Comparison of ENCODE assay signal across 8 cellular contexts in the genomic region with DNA sequence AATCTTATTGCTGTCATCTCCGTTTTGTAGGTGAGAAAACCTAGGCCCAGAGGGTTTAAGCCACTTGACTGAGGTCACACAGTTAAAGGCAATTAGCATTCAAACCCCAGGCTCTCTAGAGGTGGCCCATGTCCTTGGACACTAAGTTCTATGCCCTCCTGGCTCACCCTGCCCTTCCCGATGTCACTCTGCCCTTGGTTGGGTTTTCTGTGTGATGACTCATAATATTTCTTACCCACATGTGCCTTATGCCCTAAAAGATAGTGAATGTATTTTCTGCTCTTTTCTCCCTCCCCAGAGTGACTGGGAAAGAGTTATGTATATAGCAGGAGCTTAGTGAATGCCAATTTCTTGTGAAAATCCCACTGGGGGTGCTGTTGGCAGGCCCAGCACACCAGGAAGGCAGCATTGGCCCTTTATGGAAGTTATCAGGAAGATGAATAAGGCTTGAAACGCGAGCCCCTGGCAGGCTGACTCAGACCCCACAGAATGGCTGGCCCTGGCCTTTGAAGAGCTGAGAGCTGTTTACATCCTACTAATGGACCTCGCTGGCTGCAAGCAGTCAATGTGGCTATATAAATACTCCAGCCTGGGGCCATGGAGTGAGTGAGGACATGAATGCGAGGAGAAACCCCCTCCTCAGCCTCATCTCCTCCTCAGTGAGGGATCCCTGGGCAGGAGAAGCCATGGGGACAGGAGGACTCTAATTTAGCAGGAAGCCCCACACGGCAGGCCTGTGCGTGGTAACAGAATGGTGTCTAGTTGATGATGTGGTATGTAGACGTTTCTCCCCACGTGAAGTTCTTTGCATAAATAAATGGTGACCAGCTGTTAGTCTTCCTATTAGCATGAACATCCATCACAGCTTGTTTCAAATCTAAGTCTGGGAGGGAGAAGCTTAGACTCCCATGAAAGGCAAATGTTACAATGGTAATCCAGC.
A peak's percentile ranks its signal among the peaks of the same experiment; 100 is the strongest.
DNase-seq lines count a peak whose midpoint lies in the region; ATAC-seq and TF ChIP-seq lines count a peak whose summit lies in the region.

No MANE protein-coding gene starts in this region.

- peak overlapping the region; percentile 76 to 100 for H2BK12ac ChIP-seq in mesenchymal stem cell (ENCODE audit: low read length in 2 of 2)

- H3K9me3 ChIP-seq in HUES48 (ENCODE audit: control insufficient read depth, insufficient read depth, low read length) = no peaks in the 10 kb centered on the region
- H3K9me3 ChIP-seq in mesenchymal stem cell (ENCODE audit: control insufficient read depth, low read length) = peaks cover 3% of the 10 kb centered on the region

- H3K9me3 Mint-ChIP-seq in brain = peaks cover 4 to 10% (median 5%) of the 10 kb centered on the region in 5 experiments
- H3K9me3 Mint-ChIP-seq in glutamatergic neuron (ENCODE audit: unreplicated experiment) = peaks cover 8% of the 10 kb centered on the region

- H3K4me3 ChIP-seq in HUES48 (ENCODE audit: low read depth, low read length) = no peak overlapping the region
- no peak overlapping the region for H3K4me3 ChIP-seq in mesenchymal stem cell (ENCODE audit: insufficient read depth in 1 of 2, low read depth in 1 of 2, low read length in 2 of 2)

- H3K4me1 ChIP-seq in HUES48 (ENCODE audit: control insufficient read depth, insufficient read depth, low read length) (peaks cover 22% of the 10 kb centered on the region; the same call in 1 of the 2 replicates), mesenchymal stem cell (ENCODE audit: control insufficient read depth, insufficient read depth, low read depth, low read length) (peaks cover 10% of the 10 kb centered on the region)

- peak overlapping the region; percentile 70 for H4K91ac ChIP-seq in mesenchymal stem cell (ENCODE audit: low read length)

- H2AFZ ChIP-seq in mesenchymal stem cell (ENCODE audit: low read depth, low read length) = no peak overlapping the region

- H2BK5ac ChIP-seq in mesenchymal stem cell (ENCODE audit: low read depth, low read length, poor library complexity, severe bottlenecking) = no peak overlapping the region

- peak overlapping the region; percentile 69 for H2AK5ac ChIP-seq in mesenchymal stem cell (ENCODE audit: low read length, severe bottlenecking)

- H3K9ac ChIP-seq in HUES48 (ENCODE audit: low read depth, low read length) = no peak overlapping the region
- no peak overlapping the region for H3K9ac ChIP-seq in mesenchymal stem cell (ENCODE audit: low read length)

- no peak overlapping the region for H3K23ac ChIP-seq in mesenchymal stem cell (ENCODE audit: low read length in 2 of 2)

- peaks cover 37% of the 10 kb centered on the region for H3K27me3 Mint-ChIP-seq in brain
- peaks cover 19% of the 10 kb centered on the region for H3K27me3 Mint-ChIP-seq in glutamatergic neuron (ENCODE audit: unreplicated experiment)

- DNase-seq in AG08395 (ENCODE audit: low spot score) = peak; percentile 94
- DNase-seq in mesenchymal stem cell = peak; percentile 96
- DNase-seq in glutamatergic neuron = no peak
- DNase-seq in C1 segment of cervical spinal cord (lab: John Stamatoyannopoulos, UW) = no peak

- H3K36me3 ChIP-seq in HUES48 (ENCODE audit: control insufficient read depth, insufficient read depth, low read length) = no peaks in the 10 kb centered on the region
- H3K36me3 ChIP-seq in mesenchymal stem cell (ENCODE audit: control insufficient read depth in 1 of 2, insufficient read depth in 2 of 2, low read depth in 1 of 2, low read length in 2 of 2) = no peaks in the 10 kb centered on the region

- H2BK120ac ChIP-seq in mesenchymal stem cell (ENCODE audit: low read depth, low read length) = peak overlapping the region; percentile 84

- H3K79me1 ChIP-seq in mesenchymal stem cell (replicated peaks; ENCODE audit: low read length, poor library complexity, severe bottlenecking) = no peaks in the 10 kb centered on the region

- H3K27ac Mint-ChIP-seq in brain (peak overlapping the region in 3 of 5 experiments; percentile 64 to 76 (median 76)), glutamatergic neuron (ENCODE audit: unreplicated experiment) (no peak overlapping the region)

- no peaks in the 10 kb centered on the region for H3K36me3 Mint-ChIP-seq in brain
- no peaks in the 10 kb centered on the region for H3K36me3 Mint-ChIP-seq in glutamatergic neuron (ENCODE audit: unreplicated experiment)

- H3K14ac ChIP-seq in mesenchymal stem cell (ENCODE audit: low read length in 2 of 2) = peak overlapping the region in 1 of 2 experiments; percentile 97

- no peak overlapping the region for H3K4me2 ChIP-seq in mesenchymal stem cell (ENCODE audit: low read length, poor library complexity, severe bottlenecking)

- peak overlapping the region; percentile 73 to 99 for H3K18ac ChIP-seq in mesenchymal stem cell (ENCODE audit: low read depth in 1 of 2, low read length in 2 of 2)

- 8% methylated on average over 7 of the region's 10 CpGs for WGBS in mesenchymal stem cell

- H3K4ac ChIP-seq in mesenchymal stem cell (ENCODE audit: low read depth in 1 of 2, low read length in 2 of 2) = peak overlapping the region in 1 of 2 experiments; percentile 98

- ATAC-seq in HG03571 (IDR thresholded peaks at IDR 0.05; ENCODE audit: unreplicated experiment) (no peak), HG03469 (IDR thresholded peaks at IDR 0.05; ENCODE audit: unreplicated experiment) (no peak)

- H3K27me3 ChIP-seq in HUES48 (ENCODE audit: control insufficient read depth, insufficient read depth, low read length) = no peaks in the 10 kb centered on the region
- no peaks in the 10 kb centered on the region for H3K27me3 ChIP-seq in mesenchymal stem cell (ENCODE audit: control insufficient read depth in 1 of 2, insufficient read depth in 1 of 2, low read length in 2 of 2)

- H3K4me1 Mint-ChIP-seq in brain (peaks cover 64% of the 10 kb centered on the region), glutamatergic neuron (ENCODE audit: low read depth, unreplicated experiment) (peaks cover 31% of the 10 kb centered on the region)

- peak overlapping the region; percentile 62 for H4K8ac ChIP-seq in mesenchymal stem cell (ENCODE audit: low read length)

- no peak overlapping the region for H2BK15ac ChIP-seq in mesenchymal stem cell (ENCODE audit: low read depth, poor library complexity, severe bottlenecking)

- TF ChIP-seq CTCF in brain (conservative IDR thresholded peaks at IDR 0.05) (no peak), glutamatergic neuron (IDR thresholded peaks at IDR 0.05; ENCODE audit: partially characterized antibody, unreplicated experiment) (no peak)

- H3K4me3 Mint-ChIP-seq in brain (no peak overlapping the region), glutamatergic neuron (ENCODE audit: unreplicated experiment) (no peak overlapping the region)

- H3K27ac ChIP-seq in HUES48 (ENCODE audit: low read depth, low read length) (peak overlapping the region; percentile 27), mesenchymal stem cell (ENCODE audit: low read length, poor library complexity, severe bottlenecking) (peak overlapping the region; percentile 45)

Comparison
In these comparisons a context has a peak if more than half of its experiments do, and no peak if none do; other contexts are left out.
1. DNase-seq: peak in AG08395 (single experiment) and mesenchymal stem cell (single experiment); none in glutamatergic neuron (single experiment) and C1 segment of cervical spinal cord (0 of 14).